In the genomic region with DNA sequence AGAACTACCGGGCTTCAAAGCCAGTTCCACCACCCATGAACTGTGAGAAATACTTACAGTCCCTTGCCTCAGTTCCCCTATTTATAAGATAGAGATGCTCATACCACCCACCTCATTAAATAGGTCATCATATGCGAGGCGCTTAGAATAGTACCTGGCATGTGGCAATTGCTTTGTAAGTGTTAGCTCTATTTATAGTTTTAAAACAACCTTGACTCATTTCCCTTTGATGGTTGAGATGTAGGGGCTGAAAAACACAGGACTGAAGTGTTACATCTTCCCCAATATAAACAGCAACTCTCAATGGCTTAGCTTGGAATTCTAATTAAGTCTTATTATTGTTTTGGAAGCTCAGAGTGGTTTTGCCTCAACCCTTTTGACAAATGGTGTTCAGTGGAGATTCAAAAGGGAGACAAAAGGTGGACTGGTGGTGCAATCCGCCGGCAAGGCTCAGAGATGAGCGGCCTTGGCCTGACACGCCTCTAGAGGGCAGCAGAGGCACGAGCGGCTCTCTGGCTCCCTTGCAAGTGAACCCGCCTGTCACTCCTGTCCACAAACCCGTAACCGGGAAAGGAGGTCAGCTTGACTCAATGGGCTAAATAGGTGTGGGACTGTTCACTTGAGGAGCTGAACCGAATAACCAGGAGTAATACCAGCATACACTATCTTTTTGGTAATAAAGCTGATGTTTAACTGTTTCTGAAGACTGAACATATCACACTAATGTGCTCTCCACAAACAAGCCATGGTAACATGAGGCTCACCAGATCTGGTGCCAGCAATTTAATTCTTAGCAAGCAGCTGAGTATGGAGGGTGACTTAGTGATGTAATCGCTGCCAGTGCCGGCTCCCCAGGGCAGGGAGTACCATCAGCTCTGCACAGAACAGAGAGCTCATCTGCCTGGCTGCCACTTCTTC, we compare ENCODE assay signal across 8 cellular contexts. TPM values are rescaled to one million over a fixed set of nuclear protein-coding genes. Genes with fewer than 3 reads are reported as not detected.
DNase-seq lines count a peak whose midpoint lies in the region; ATAC-seq and TF ChIP-seq lines count a peak whose summit lies in the region.

No MANE protein-coding gene starts in this region.

- H3K27ac Mint-ChIP-seq in T-helper 2 cell treated with Interferon-gamma antibody and Interleukin-4, amounts not matched to agents 5 μg/mL and 100 μg/mL, for 36 hours: no peak overlapping the region

- H3K27me3 Mint-ChIP-seq in T-helper 2 cell treated with Interferon-gamma antibody and Interleukin-4, amounts not matched to agents 5 μg/mL and 100 μg/mL, for 36 hours (ENCODE audit: low read depth): peaks cover 67% of the 10 kb centered on the region

- no peaks in the 10 kb centered on the region for H3K4me1 ChIP-seq in ascending aorta
- H3K4me1 ChIP-seq in hepatocyte (ENCODE audit: insufficient read depth): no peaks in the 10 kb centered on the region
- peaks cover 15% of the 10 kb centered on the region for H3K4me1 ChIP-seq in skeletal muscle satellite cell (ENCODE audit: control insufficient read depth, insufficient read depth, low read length)

- peak; percentile 91 for DNase-seq in NK-92 treated with Interleukin-12 subunit alpha and Interleukin-12 subunit beta, amount 100 ng/mL, for 24 hours (lab: John Stamatoyannopoulos, UW)
- DNase-seq in NK-92 (lab: John Stamatoyannopoulos, UW; ENCODE audit: unreplicated experiment): no peak
- DNase-seq in NCI-H1694 (lab: John Stamatoyannopoulos, UW): peak; percentile 81
- DNase-seq in T-helper 2 cell treated with Interferon-gamma antibody and Interleukin-4, amounts not matched to agents 5 μg/mL and 100 μg/mL, for 36 hours (ENCODE audit: low spot score): peak; percentile 75
- DNase-seq in ascending aorta (ENCODE audit: low spot score in 2 of 2): peak in 1 of 2 donors; percentile 89
- DNase-seq in hepatocyte (ENCODE audit: low spot score): peak; percentile 89

- ATAC-seq in HG02885 (IDR thresholded peaks at IDR 0.05; ENCODE audit: poor library complexity, unreplicated experiment): peak; percentile 95

- TF ChIP-seq CTCF in ascending aorta (IDR thresholded peaks at IDR 0.05) (peak; percentile 82 to 93 (median 92)), hepatocyte (IDR thresholded peaks at IDR 0.05; ENCODE audit: poor library complexity) (peak; percentile 83)

- no peaks in the 10 kb centered on the region for H3K9me3 Mint-ChIP-seq in T-helper 2 cell treated with Interferon-gamma antibody and Interleukin-4, amounts not matched to agents 5 μg/mL and 100 μg/mL, for 36 hours

- WGBS in hepatocyte (ENCODE audit: low lambda C conversion rate, missing lambda C conversion rate): 17% methylated on average over 15 of the region's 15 CpGs

- H3K36me3 ChIP-seq in ascending aorta: no peaks in the 10 kb centered on the region
- H3K36me3 ChIP-seq in hepatocyte (replicated peaks; ENCODE audit: insufficient read depth, low read depth): no peaks in the 10 kb centered on the region
- no peaks in the 10 kb centered on the region for H3K36me3 ChIP-seq in skeletal muscle satellite cell (ENCODE audit: insufficient read depth, low read length)

- H3K4me3 Mint-ChIP-seq in T-helper 2 cell treated with Interferon-gamma antibody and Interleukin-4, amounts not matched to agents 5 μg/mL and 100 μg/mL, for 36 hours: no peak overlapping the region

- no peaks in the 10 kb centered on the region for H4K20me1 ChIP-seq in hepatocyte (ENCODE audit: insufficient read depth, poor library complexity, severe bottlenecking)

- peaks cover 22% of the 10 kb centered on the region for H3K4me1 Mint-ChIP-seq in T-helper 2 cell treated with Interferon-gamma antibody and Interleukin-4, amounts not matched to agents 5 μg/mL and 100 μg/mL, for 36 hours (ENCODE audit: low read depth)

- no peak overlapping the region for H3K4me3 ChIP-seq in ascending aorta
- H3K4me3 ChIP-seq in hepatocyte: no peak overlapping the region
- peak overlapping the region; percentile 51 for H3K4me3 ChIP-seq in skeletal muscle satellite cell (ENCODE audit: low read length)

- no peaks in the 10 kb centered on the region for H3K27me3 ChIP-seq in ascending aorta
- H3K27me3 ChIP-seq in hepatocyte: peaks cover 7% of the 10 kb centered on the region
- no peaks in the 10 kb centered on the region for H3K27me3 ChIP-seq in skeletal muscle satellite cell (ENCODE audit: control insufficient read depth, insufficient read depth, low read length)

- H3K27ac ChIP-seq in ascending aorta (no peak overlapping the region), hepatocyte (no peak overlapping the region)

- intact Hi-C loops in ascending aorta (cut with DNase I): loop anchor here (1.0 to 5.0 kb wide), 2 partner anchors 67 to 326 kb away; no protein-coding TSS in a partner anchor

- H3K4me2 ChIP-seq in hepatocyte (peak overlapping the region; percentile 66), skeletal muscle satellite cell (ENCODE audit: low read length) (peak overlapping the region; percentile 76)

- no peaks in the 10 kb centered on the region for H3K79me2 ChIP-seq in hepatocyte

- H3K9me2 ChIP-seq in hepatocyte (replicated peaks; ENCODE audit: insufficient read depth): no peaks in the 10 kb centered on the region

- H3K9me3 ChIP-seq in ascending aorta (no peaks in the 10 kb centered on the region), hepatocyte (ENCODE audit: low read depth) (no peaks in the 10 kb centered on the region), skeletal muscle satellite cell (replicated peaks; ENCODE audit: low read length) (no peaks in the 10 kb centered on the region)

- H3K9ac ChIP-seq in skeletal muscle satellite cell (ENCODE audit: low read depth, low read length): no peak overlapping the region

- H2AFZ ChIP-seq in hepatocyte: no peak overlapping the region

- H3K36me3 Mint-ChIP-seq in T-helper 2 cell treated with Interferon-gamma antibody and Interleukin-4, amounts not matched to agents 5 μg/mL and 100 μg/mL, for 36 hours (ENCODE audit: low read depth): no peaks in the 10 kb centered on the region

RNA-seq across cellular contexts. Expression of gene SMYD2, which starts 19.5 kb away (rescaled TPM):
- total RNA-seq in ascending aorta (2.4 TPM), hepatocyte (32.7 and 39.8 TPM in 2 replicates)
- polyA plus RNA-seq in hepatocyte: 34.4 and 36.2 TPM in 2 replicates
- total RNA-seq in skeletal muscle satellite cell (2012; rRNA removed): 38.0 and 49.8 TPM in 2 replicates
